Comparison of ENCODE assay signal across 8 cellular contexts in genomic region chr6:107618672-107619071, GRCh38.
DNase-seq lines count a peak whose midpoint lies in the region; ATAC-seq and TF ChIP-seq lines count a peak whose summit lies in the region.

No MANE protein-coding gene starts in this region.

- no peaks in the 10 kb centered on the region for H3K27me3 ChIP-seq in KMS-11 (ENCODE audit: insufficient read depth, low read depth)
- no peaks in the 10 kb centered on the region for H3K27me3 ChIP-seq in esophagus squamous epithelium

- H3K27ac Mint-ChIP-seq in effector memory CD8-positive, alpha-beta T cell: peak overlapping the region; percentile 36 to 81

- peak overlapping the region; percentile 0 to 44 for H3K4me3 Mint-ChIP-seq in effector memory CD8-positive, alpha-beta T cell

- WGBS in esophagus squamous epithelium, 2 donors: 89 to 90% methylated on average over 9 of the region's 9 CpGs

- peak overlapping the region; percentile 41 for H3K4me2 ChIP-seq in KMS-11

- H3K27me3 Mint-ChIP-seq in effector memory CD8-positive, alpha-beta T cell: no peaks in the 10 kb centered on the region

- H2AFZ ChIP-seq in KMS-11 (ENCODE audit: low read depth): no peak overlapping the region

- H3K9me3 Mint-ChIP-seq in effector memory CD8-positive, alpha-beta T cell: peaks cover 0 to 1% of the 10 kb centered on the region in 2 donors

- H3K4me1 ChIP-seq in KMS-11 (ENCODE audit: low read depth, poor library complexity, severe bottlenecking) (peaks cover 53% of the 10 kb centered on the region), esophagus squamous epithelium (no peaks in the 10 kb centered on the region)

- H3K27ac ChIP-seq in KMS-11 (peak overlapping the region; percentile 49), substantia nigra (ENCODE audit: low read depth, low read length, poor library complexity, severe bottlenecking) (no peak overlapping the region), esophagus squamous epithelium (no peak overlapping the region)

- intact Hi-C loops in esophagus squamous epithelium (cut with DNase I): no loop called here
- intact Hi-C loops in sciatic nerve (cut with DNase I): no loop called here

- H3K4me1 Mint-ChIP-seq in effector memory CD8-positive, alpha-beta T cell (ENCODE audit: low read depth in 2 of 2): peaks cover 17 to 28% of the 10 kb centered on the region in 2 donors

- no peak overlapping the region; the same call in 1 of the 2 replicates for H3K9ac ChIP-seq in KMS-11

- no peak for TF ChIP-seq POLR2A in esophagus squamous epithelium (IDR thresholded peaks at IDR 0.05)

- no peaks in the 10 kb centered on the region for H4K20me1 ChIP-seq in KMS-11 (ENCODE audit: insufficient read depth)

- DNase-seq in GM10266 (ENCODE audit: extremely low spot score) (peak; percentile 66), substantia nigra (lab: John Stamatoyannopoulos, UW) (no peak), esophagus squamous epithelium (lab: John Stamatoyannopoulos, UW) (no peak), sciatic nerve (ENCODE audit: low spot score) (no peak), NCI-H526 (lab: John Stamatoyannopoulos, UW) (no peak)
- DNase-seq in effector memory CD8-positive, alpha-beta T cell: peak; percentile 40 to 49 (median 47)

- H3K36me3 ChIP-seq in KMS-11 (ENCODE audit: insufficient read depth): no peaks in the 10 kb centered on the region
- H3K36me3 ChIP-seq in esophagus squamous epithelium: no peaks in the 10 kb centered on the region

- H3K36me3 Mint-ChIP-seq in effector memory CD8-positive, alpha-beta T cell (ENCODE audit: insufficient read depth): no peaks in the 10 kb centered on the region

- ATAC-seq in GM21529 (IDR thresholded peaks at IDR 0.05; ENCODE audit: unreplicated experiment) (peak; percentile 99), sciatic nerve (no peak)
- peak; percentile 96 for ATAC-seq in effector memory CD8-positive, alpha-beta T cell (replicated peaks)

- TF ChIP-seq CTCF in GM10266 (IDR thresholded peaks at IDR 0.05; ENCODE audit: control insufficient read depth, insufficient read depth, low read depth, missing control alignments): no peak
- no peak for TF ChIP-seq CTCF in KMS-11 (conservative IDR thresholded peaks at IDR 0.05; ENCODE audit: low read depth, low read length)
- no peak for TF ChIP-seq CTCF in esophagus squamous epithelium (IDR thresholded peaks at IDR 0.05)

- no peak overlapping the region for H3K4me3 ChIP-seq in KMS-11 (IDR thresholded peaks at IDR 0.05; ENCODE audit: insufficient read depth, low read depth, low read length)
- H3K4me3 ChIP-seq in esophagus squamous epithelium: no peak overlapping the region

- H3K79me2 ChIP-seq in KMS-11 (ENCODE audit: insufficient read depth, low read depth): no peaks in the 10 kb centered on the region

- H3K9me3 ChIP-seq in esophagus squamous epithelium: no peaks in the 10 kb centered on the region

Comparison
In these comparisons a context has a peak if more than half of its experiments do, and no peak if none do; other contexts are left out.
1. DNase-seq: peak in GM10266 (single experiment) and effector memory CD8-positive, alpha-beta T cell (3 of 3); none in substantia nigra (0 of 49), esophagus squamous epithelium (single experiment), sciatic nerve (single experiment) and NCI-H526 (0 of 2).